25 cellular contexts compared by ENCODE assay signal in the genomic region with DNA sequence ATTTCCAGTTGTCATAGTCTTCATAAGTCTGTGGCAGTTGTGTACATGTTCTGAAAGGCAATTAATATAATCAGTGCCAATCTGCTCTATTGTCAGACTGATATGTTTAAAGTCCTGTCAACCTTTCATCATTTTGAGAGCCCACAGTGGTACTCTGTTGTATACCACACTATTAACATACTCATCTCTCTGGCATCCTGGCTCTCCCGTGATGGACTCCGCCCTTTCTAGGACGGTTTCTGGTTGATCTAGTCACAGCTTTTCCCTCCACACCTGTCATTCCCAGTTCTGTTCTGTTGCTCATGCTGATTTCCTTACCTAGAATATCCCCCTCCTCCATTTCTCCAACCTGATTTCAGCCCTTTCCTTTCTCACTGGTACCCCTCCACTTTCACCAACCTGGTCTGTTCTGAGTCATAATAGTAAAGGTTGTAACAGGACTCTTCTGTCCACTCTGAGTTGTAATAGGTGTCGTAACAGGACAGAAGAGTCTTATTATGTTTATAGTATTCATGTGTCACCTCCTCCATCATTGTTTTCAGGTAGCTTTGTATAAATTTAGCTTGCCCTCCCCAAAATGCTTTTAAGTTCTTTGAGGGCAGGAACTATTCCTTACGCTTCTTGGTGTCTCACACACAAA. TPM values are rescaled to one million over a fixed set of nuclear protein-coding genes. Genes with fewer than 3 reads are reported as not detected.
DNase-seq lines count a peak whose midpoint lies in the region; ATAC-seq, FAIRE-seq and TF ChIP-seq lines count a peak whose summit lies in the region.
"Had no signal": no experiment of that assay in that cellular context is flagged by ENCODE, and none has a peak within 500 bp of the region (broad histone marks: within the 10 kb centered on the region; RNA-seq: fewer than 3 reads in every experiment).

No MANE protein-coding gene starts in this region.

- peaks cover 6% of the 10 kb centered on the region for H3K79me2 ChIP-seq in trophoblast cell (ENCODE audit: control insufficient read depth, insufficient read depth, low read length, poor library complexity)

- H3K36me3 Mint-ChIP-seq in WTC11 = peaks cover 21% of the 10 kb centered on the region
- H3K36me3 Mint-ChIP-seq in activated CD4-positive, alpha-beta T cell treated with anti-CD3 and anti-CD28 coated beads, Interleukin-2, amount 10 ng/mL, durations not matched to agents 24 days and 14 days (ENCODE audit: low read depth) = peaks cover 41% of the 10 kb centered on the region

- TF ChIP-seq CTCF in WTC11 (IDR thresholded peaks at IDR 0.05) = no peak
- TF ChIP-seq CTCF in mucosa of descending colon (IDR thresholded peaks at IDR 0.05) = no peak
- no peak for TF ChIP-seq CTCF in pancreas (IDR thresholded peaks at IDR 0.05)

- no peak overlapping the region for H2BK120ac ChIP-seq in trophoblast cell (ENCODE audit: insufficient read depth, low read length, poor library complexity)

- H3K9ac ChIP-seq in trophoblast cell (ENCODE audit: low read length) = no peak overlapping the region
- H3K9ac ChIP-seq: parathyroid adenoma had no signal

- peaks cover 0 to 1% of the 10 kb centered on the region in 2 experiments for H3K4me1 ChIP-seq in trophoblast cell (ENCODE audit: control insufficient read depth in 1 of 2, insufficient read depth in 2 of 2, low read length in 2 of 2)
- H3K4me1 ChIP-seq in mucosa of descending colon (ENCODE audit: low read depth) = peaks cover 3% of the 10 kb centered on the region
- peaks cover 0 to 6% (median 0%) of the 10 kb centered on the region in 3 donors for H3K4me1 ChIP-seq in pancreas
- H3K4me1 ChIP-seq: BE2C, parathyroid adenoma had no signal

- no peak overlapping the region for H4K91ac ChIP-seq in trophoblast cell (ENCODE audit: low read depth, low read length)

- H3K9me3 ChIP-seq in trophoblast cell (ENCODE audit: insufficient read depth, low read depth, low read length) = peaks cover 2% of the 10 kb centered on the region
- no peaks in the 10 kb centered on the region for H3K9me3 ChIP-seq in mucosa of descending colon
- H3K9me3 ChIP-seq in pancreas = no peaks in the 10 kb centered on the region
- H3K9me3 ChIP-seq: ascending aorta, BE2C, thoracic aorta had no signal

- H3K18ac ChIP-seq in trophoblast cell (ENCODE audit: low read length) = no peak overlapping the region

- H2AK5ac ChIP-seq in trophoblast cell (ENCODE audit: low read length) = no peak overlapping the region

- H3K4me3 Mint-ChIP-seq in WTC11 = no peak overlapping the region
- H3K4me3 Mint-ChIP-seq in activated CD4-positive, alpha-beta T cell treated with anti-CD3 and anti-CD28 coated beads, Interleukin-2, amount 10 ng/mL, durations not matched to agents 24 days and 14 days = no peak overlapping the region
- H3K4me3 Mint-ChIP-seq: activated B cell treated with CpG ODN at 0.5 μM for 24 hours; activated naive CD4-positive, alpha-beta T cell treated with anti-CD3 and anti-CD28 coated beads, Interleukin-2, amount 50 U/mL, for 24 hours; naive thymus-derived CD8-positive, alpha-beta T cell; stimulated activated naive B cell treated with anti-CD40 and anti-IgM and Interleukin-4, amounts not matched to agents 10 μg/mL and 1 μg/mL and 100 μg/mL, for 72 hours had no signal

- no CpG with 5 or more reads among the region's 5 CpGs for WGBS in trophoblast cell (ENCODE audit: extremely low coverage, insufficient coverage, insufficient read length)
- 94% methylated on average over 5 of the region's 5 CpGs for WGBS in pancreas, 2 donors

- POLR2A ChIA-PET in WTC11 (lab: Charles Lee) = no interaction called here

- H3K14ac ChIP-seq in trophoblast cell (ENCODE audit: low read length) = no peak overlapping the region

- H3K27ac Mint-ChIP-seq in WTC11 = peak overlapping the region; percentile 2; the same call in 1 of the 2 replicates
- H3K27ac Mint-ChIP-seq in activated CD4-positive, alpha-beta T cell treated with anti-CD3 and anti-CD28 coated beads, Interleukin-2, amount 10 ng/mL, durations not matched to agents 24 days and 14 days = no peak overlapping the region
- H3K27ac Mint-ChIP-seq: activated B cell treated with CpG ODN at 0.5 μM for 24 hours; activated naive CD4-positive, alpha-beta T cell treated with anti-CD3 and anti-CD28 coated beads, Interleukin-2, amount 50 U/mL, for 24 hours; stimulated activated naive B cell treated with anti-CD40 and anti-IgM and Interleukin-4, amounts not matched to agents 10 μg/mL and 1 μg/mL and 100 μg/mL, for 72 hours had no signal

- FAIRE-seq in pancreas (lab: Jason Lieb, UNC) = no peak
- FAIRE-seq: D721Med, K562 had no signal

- H2BK12ac ChIP-seq in trophoblast cell (ENCODE audit: low read length) = no peak overlapping the region

- H4K12ac ChIP-seq in trophoblast cell (ENCODE audit: low read depth, low read length) = no peak overlapping the region

- peak; percentile 8 for DNase-seq in EH (ENCODE audit: low read depth)
- DNase-seq in LHCN-M2 (ENCODE audit: low read depth) = peak; percentile 70
- no peak for DNase-seq in WTC11 (ENCODE audit: low spot score)
- DNase-seq in trophoblast cell = peak; percentile 4 to 39
- no peak for DNase-seq in mucosa of descending colon
- DNase-seq in pancreas = no peak
- DNase-seq in activated CD4-positive, alpha-beta T cell treated with anti-CD3 and anti-CD28 coated beads, Interleukin-2, amount 10 ng/mL, durations not matched to agents 24 days and 14 days = no peak
- DNase-seq: activated B cell treated with CpG ODN at 0.5 μM for 24 hours; activated CD8-positive, alpha-beta memory T cell treated with anti-CD3 and anti-CD28 coated beads for 24 hours; BE2C; cerebellar nuclear complex; GF-D8; hypothalamus; islet precursor cell; naive thymus-derived CD8-positive, alpha-beta T cell; NCI-H187 treated with DMSO at 0.1 percent for 48 hours; Right ventricle myocardium superior; stimulated activated naive B cell treated with anti-CD40 and anti-IgM and Interleukin-4, amounts not matched to agents 10 μg/mL and 1 μg/mL and 100 μg/mL, for 72 hours had no signal

- H3K27ac ChIP-seq in trophoblast cell (ENCODE audit: low read depth, low read length) (no peak overlapping the region), pancreas (no peak overlapping the region)
- H3K27ac ChIP-seq: ascending aorta, parathyroid adenoma, thoracic aorta had no signal

- H4K8ac ChIP-seq in trophoblast cell (ENCODE audit: low read depth, low read length) = no peak overlapping the region

- intact Hi-C loops in mucosa of descending colon (cut with DNase I, micrococcal nuclease) (no loop called here), pancreas (cut with DNase I) (no loop called here)
- intact Hi-C loops in activated CD4-positive, alpha-beta T cell treated with anti-CD3 and anti-CD28 coated beads, Interleukin-2, amount 10 ng/mL, durations not matched to agents 24 days and 14 days (cut with micrococcal nuclease) = no loop called here

- H3K79me1 ChIP-seq in trophoblast cell (ENCODE audit: low read length) = peaks cover 9% of the 10 kb centered on the region

- no peaks in the 10 kb centered on the region for H3K27me3 Mint-ChIP-seq in WTC11 (ENCODE audit: low read depth)
- no peaks in the 10 kb centered on the region for H3K27me3 Mint-ChIP-seq in activated CD4-positive, alpha-beta T cell treated with anti-CD3 and anti-CD28 coated beads, Interleukin-2, amount 10 ng/mL, durations not matched to agents 24 days and 14 days
- H3K27me3 Mint-ChIP-seq: activated B cell treated with CpG ODN at 0.5 μM for 24 hours; activated naive CD4-positive, alpha-beta T cell treated with anti-CD3 and anti-CD28 coated beads, Interleukin-2, amount 50 U/mL, for 24 hours; naive thymus-derived CD8-positive, alpha-beta T cell; stimulated activated naive B cell treated with anti-CD40 and anti-IgM and Interleukin-4, amounts not matched to agents 10 μg/mL and 1 μg/mL and 100 μg/mL, for 72 hours had no signal

- ATAC-seq in WTC11 (no peak), mucosa of descending colon (no peak), pancreas (no peak)
- ATAC-seq: K562; naive thymus-derived CD8-positive, alpha-beta T cell; sciatic nerve; stimulated activated naive B cell treated with anti-CD40 and anti-IgM and Interleukin-4, amounts not matched to agents 10 μg/mL and 1 μg/mL and 100 μg/mL, for 72 hours had no signal

- H3K27me3 ChIP-seq in trophoblast cell (ENCODE audit: insufficient read depth, low read length) = no peaks in the 10 kb centered on the region
- no peaks in the 10 kb centered on the region for H3K27me3 ChIP-seq in pancreas
- H3K27me3 ChIP-seq: ascending aorta, BE2C had no signal

- H2BK5ac ChIP-seq in trophoblast cell (ENCODE audit: low read depth, low read length, poor library complexity) = no peak overlapping the region

- H3K9me3 Mint-ChIP-seq in WTC11 = no peaks in the 10 kb centered on the region
- H3K9me3 Mint-ChIP-seq in activated CD4-positive, alpha-beta T cell treated with anti-CD3 and anti-CD28 coated beads, Interleukin-2, amount 10 ng/mL, durations not matched to agents 24 days and 14 days = no peaks in the 10 kb centered on the region
- H3K9me3 Mint-ChIP-seq: activated B cell treated with CpG ODN at 0.5 μM for 24 hours; activated naive CD4-positive, alpha-beta T cell treated with anti-CD3 and anti-CD28 coated beads, Interleukin-2, amount 50 U/mL, for 24 hours; naive thymus-derived CD8-positive, alpha-beta T cell; stimulated activated naive B cell treated with anti-CD40 and anti-IgM and Interleukin-4, amounts not matched to agents 10 μg/mL and 1 μg/mL and 100 μg/mL, for 72 hours had no signal

- H3K4me3 ChIP-seq in trophoblast cell (ENCODE audit: low read depth, low read length) (no peak overlapping the region), mucosa of descending colon (no peak overlapping the region), pancreas (no peak overlapping the region)
- H3K4me3 ChIP-seq: ascending aorta, K562, thoracic aorta had no signal

- H3K23ac ChIP-seq in trophoblast cell (ENCODE audit: low read length) = no peak overlapping the region

- no peak overlapping the region for H3K4ac ChIP-seq in trophoblast cell (ENCODE audit: low read depth, low read length)

- H3K4me1 Mint-ChIP-seq in WTC11 = peaks cover 27% of the 10 kb centered on the region
- peaks cover 14% of the 10 kb centered on the region for H3K4me1 Mint-ChIP-seq in activated CD4-positive, alpha-beta T cell treated with anti-CD3 and anti-CD28 coated beads, Interleukin-2, amount 10 ng/mL, durations not matched to agents 24 days and 14 days

- H3K36me3 ChIP-seq in trophoblast cell (ENCODE audit: control insufficient read depth in 1 of 2, insufficient read depth in 2 of 2, low read length in 2 of 2) (peaks cover 5 to 11% of the 10 kb centered on the region in 2 experiments), mucosa of descending colon (ENCODE audit: low read depth) (peaks cover 5% of the 10 kb centered on the region), pancreas (peaks cover 0 to 12% (median 0%) of the 10 kb centered on the region in 3 donors)

- no peak overlapping the region for H2AFZ ChIP-seq in trophoblast cell (ENCODE audit: insufficient read depth, low read length, poor library complexity)
- H2AFZ ChIP-seq: parathyroid adenoma had no signal

- H3K4me2 ChIP-seq in trophoblast cell (ENCODE audit: low read length) = no peak overlapping the region

- CTCF ChIA-PET in WTC11 (lab: Charles Lee) = no interaction called here

RNA-seq across cellular contexts. Expression of gene PTCD2, which starts 4.1 kb away (rescaled TPM):
- total RNA-seq in LHCN-M2 (2014; rRNA removed) = 19.0 and 25.3 TPM in 2 replicates
- polyA plus RNA-seq in LHCN-M2 (2012) = 8.6 TPM
- total RNA-seq in WTC11 (2021) = 13.0 to 14.3 TPM (median 13.8 TPM) in 3 replicates
- 5.7 and 6.1 TPM in 2 replicates for polyA plus RNA-seq in trophoblast cell (2013)
- 1 to 10 TPM; 4.7 to 6.3 (median 5.2) TPM for total RNA-seq in mucosa of descending colon
- 1 to 10 TPM; 2.2 to 5.3 (median 2.8) TPM for total RNA-seq in pancreas
- polyA plus RNA-seq in pancreas = 1 to 10 TPM in 1 of 2 donors, under 1 TPM in 1; 0.80 to 2.5 TPM
- total RNA-seq in activated CD4-positive, alpha-beta T cell treated with anti-CD3 and anti-CD28 coated beads, Interleukin-2, amount 10 ng/mL, durations not matched to agents 24 days and 14 days = 13.6 and 15.1 TPM in 2 replicates

RNA-seq across cellular contexts. Expression of gene MRPS27, which starts 4.3 kb away (rescaled TPM):
- 87.1 and 91.1 TPM in 2 replicates for total RNA-seq in LHCN-M2 (2014; rRNA removed)
- polyA plus RNA-seq in LHCN-M2 (2012) = 34.8 TPM
- total RNA-seq in WTC11 (2021) = 80.1 to 96.9 TPM (median 91.0 TPM) in 3 replicates
- polyA plus RNA-seq in trophoblast cell (2013) = 43.2 and 43.5 TPM in 2 replicates
- 10 to 100 TPM; 32.7 to 40.3 (median 37.6) TPM for total RNA-seq in mucosa of descending colon
- 10 to 100 TPM; 17.3 to 28.0 (median 23.8) TPM for total RNA-seq in pancreas
- polyA plus RNA-seq in pancreas = 10 to 100 TPM in 1 of 2 donors, 1 to 10 TPM in 1; 9.4 to 17.4 TPM
- total RNA-seq in activated CD4-positive, alpha-beta T cell treated with anti-CD3 and anti-CD28 coated beads, Interleukin-2, amount 10 ng/mL, durations not matched to agents 24 days and 14 days = 96.5 and 98.7 TPM in 2 replicates

Comparison
In these comparisons a context has a peak if more than half of its experiments do, and no peak if none do; other contexts are left out.
1. DNase-seq: peak in EH (single experiment), LHCN-M2 (single experiment) and trophoblast cell (2 of 2); none in WTC11 (single experiment), mucosa of descending colon (0 of 3), pancreas (0 of 6) and activated CD4-positive, alpha-beta T cell treated with anti-CD3 and anti-CD28 coated beads, Interleukin-2, amount 10 ng/mL, durations not matched to agents 24 days and 14 days (single experiment).